Comparison of ENCODE assay signal across 20 cellular contexts in the genomic region with DNA sequence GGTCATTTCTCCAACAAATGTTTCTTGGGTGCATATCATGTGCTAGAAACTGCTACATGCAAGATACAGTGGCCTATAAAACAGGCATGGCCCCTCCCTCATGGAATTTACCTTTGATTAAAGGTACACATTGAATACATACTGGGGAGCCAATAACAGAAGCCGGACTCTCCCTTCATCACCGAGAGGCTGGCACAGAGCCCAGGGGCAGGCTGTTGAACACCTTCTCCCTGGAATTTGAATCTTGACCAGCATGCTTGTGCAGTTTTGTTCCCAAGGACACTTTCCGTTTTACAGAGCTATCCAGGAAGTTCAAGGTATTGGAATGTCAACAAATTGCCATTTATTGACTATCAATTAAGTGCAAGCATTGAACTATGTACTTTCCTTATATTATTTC. TPM values are rescaled to one million over a fixed set of nuclear protein-coding genes. Genes with fewer than 3 reads are reported as not detected.
DNase-seq lines count a peak whose midpoint lies in the region; ATAC-seq and TF ChIP-seq lines count a peak whose summit lies in the region.
"Had no signal": no experiment of that assay in that cellular context is flagged by ENCODE, and none has a peak within 500 bp of the region (broad histone marks: within the 10 kb centered on the region; RNA-seq: fewer than 3 reads in every experiment).

No MANE protein-coding gene starts in this region.

- DNase-seq in COLO668 (lab: John Stamatoyannopoulos, UW; ENCODE audit: unreplicated experiment) (peak; percentile 35), LNCaP clone FGC (ENCODE audit: low read depth) (peak; percentile 41), left ventricle myocardium superior (peak; percentile 58), osteocyte (ENCODE audit: extremely low spot score, unreplicated experiment) (no peak), NCI-H1417 (lab: John Stamatoyannopoulos, UW) (no peak), GM03348 (ENCODE audit: low spot score) (no peak)
- no peak for DNase-seq in stimulated activated CD8-positive, alpha-beta memory T cell treated with anti-CD3 and anti-CD28 coated beads, Interleukin-4, amount 100 ng/mL, for 48 hours
- DNase-seq: activated CD4-positive, CD25-positive, alpha-beta regulatory T cell treated with anti-CD3 and anti-CD28 coated beads, Interleukin-2, amount 50 U/mL, for 72 hours; CD4-positive, CD25-positive, alpha-beta regulatory T cell; effector memory CD4-positive, alpha-beta T cell; NCI-H748 treated with DMSO at 0.1 percent for 48 hours; stimulated activated naive CD4-positive, alpha-beta T cell had no signal

- peaks cover 2% of the 10 kb centered on the region for H3K27me3 Mint-ChIP-seq in osteocyte (ENCODE audit: unreplicated experiment)
- H3K27me3 Mint-ChIP-seq: CD4-positive, CD25-positive, alpha-beta regulatory T cell; central memory CD8-positive, alpha-beta T cell; type B pancreatic cell had no signal

- no peaks in the 10 kb centered on the region for H3K9me3 Mint-ChIP-seq in osteocyte (ENCODE audit: unreplicated experiment)
- H3K9me3 Mint-ChIP-seq: activated T-helper 2 cell treated with anti-CD3 and anti-CD28 coated beads, Interferon-gamma antibody, Interleukin-2, Interleukin-4, amounts not matched to agents 10 μg/mL and 5 μg/mL and 100 μg/mL, durations not matched to agents 14 hours and 24 hours and 36 hours; type B pancreatic cell had no signal

- peak; percentile 14 for ATAC-seq in left ventricle myocardium superior
- ATAC-seq in HG02870 (IDR thresholded peaks at IDR 0.05; ENCODE audit: unreplicated experiment), result no peak
- ATAC-seq: K562, Panc1 had no signal

- no peak for TF ChIP-seq CTCF in LNCaP clone FGC (IDR thresholded peaks at IDR 0.05; ENCODE audit: control insufficient read depth, extremely low read depth, insufficient read depth)
- TF ChIP-seq CTCF in osteocyte (IDR thresholded peaks at IDR 0.05), result no peak

- no peak overlapping the region for H3K4me3 ChIP-seq in LNCaP clone FGC (ENCODE audit: low read depth, low read length)
- H3K4me3 ChIP-seq: GM23248, K562, SK-N-MC had no signal

- H3K4me3 Mint-ChIP-seq in osteocyte (ENCODE audit: unreplicated experiment), result no peak overlapping the region
- H3K4me3 Mint-ChIP-seq: CD4-positive, CD25-positive, alpha-beta regulatory T cell; central memory CD8-positive, alpha-beta T cell; type B pancreatic cell had no signal

- H3K4me1 Mint-ChIP-seq in osteocyte (ENCODE audit: unreplicated experiment), result peaks cover 22% of the 10 kb centered on the region
- H3K4me1 Mint-ChIP-seq: CD4-positive, CD25-positive, alpha-beta regulatory T cell; central memory CD8-positive, alpha-beta T cell had no signal

- peaks cover 5% of the 10 kb centered on the region for H3K36me3 Mint-ChIP-seq in osteocyte (ENCODE audit: unreplicated experiment)
- H3K36me3 Mint-ChIP-seq: CD4-positive, CD25-positive, alpha-beta regulatory T cell had no signal

- intact Hi-C loops in left ventricle myocardium superior (cut with micrococcal nuclease), result no loop called here

- peak overlapping the region; percentile 61 for H3K27ac Mint-ChIP-seq in osteocyte (ENCODE audit: unreplicated experiment)
- H3K27ac Mint-ChIP-seq: activated T-helper 2 cell treated with anti-CD3 and anti-CD28 coated beads, Interferon-gamma antibody, Interleukin-2, Interleukin-4, amounts not matched to agents 10 μg/mL and 5 μg/mL and 100 μg/mL, durations not matched to agents 14 hours and 24 hours and 36 hours; CD4-positive, CD25-positive, alpha-beta regulatory T cell; type B pancreatic cell had no signal

RNA-seq across cellular contexts. Expression of gene PPARGC1A, which starts 33.2 kb away (rescaled TPM):
- total RNA-seq in left ventricle myocardium superior (97.2 TPM), osteocyte (10.2 and 11.8 TPM in 2 replicates)
- total RNA-seq: activated T-helper 2 cell treated with anti-CD3 and anti-CD28 coated beads, Interferon-gamma antibody, Interleukin-2, Interleukin-4, amounts not matched to agents 10 μg/mL and 5 μg/mL and 100 μg/mL, durations not matched to agents 14 hours and 24 hours and 36 hours; CD4-positive, CD25-positive, alpha-beta regulatory T cell; GM23248 had no signal

Comparison
In these comparisons a context has a peak if more than half of its experiments do, and no peak if none do; other contexts are left out.
1. DNase-seq: peak in COLO668 (single experiment), LNCaP clone FGC (single experiment) and left ventricle myocardium superior (single experiment); none in osteocyte (single experiment), NCI-H1417 (0 of 3), stimulated activated CD8-positive, alpha-beta memory T cell treated with anti-CD3 and anti-CD28 coated beads, Interleukin-4, amount 100 ng/mL, for 48 hours (single experiment) and GM03348 (single experiment).